Comparison of ENCODE assay signal across 8 cellular contexts in the genomic region with DNA sequence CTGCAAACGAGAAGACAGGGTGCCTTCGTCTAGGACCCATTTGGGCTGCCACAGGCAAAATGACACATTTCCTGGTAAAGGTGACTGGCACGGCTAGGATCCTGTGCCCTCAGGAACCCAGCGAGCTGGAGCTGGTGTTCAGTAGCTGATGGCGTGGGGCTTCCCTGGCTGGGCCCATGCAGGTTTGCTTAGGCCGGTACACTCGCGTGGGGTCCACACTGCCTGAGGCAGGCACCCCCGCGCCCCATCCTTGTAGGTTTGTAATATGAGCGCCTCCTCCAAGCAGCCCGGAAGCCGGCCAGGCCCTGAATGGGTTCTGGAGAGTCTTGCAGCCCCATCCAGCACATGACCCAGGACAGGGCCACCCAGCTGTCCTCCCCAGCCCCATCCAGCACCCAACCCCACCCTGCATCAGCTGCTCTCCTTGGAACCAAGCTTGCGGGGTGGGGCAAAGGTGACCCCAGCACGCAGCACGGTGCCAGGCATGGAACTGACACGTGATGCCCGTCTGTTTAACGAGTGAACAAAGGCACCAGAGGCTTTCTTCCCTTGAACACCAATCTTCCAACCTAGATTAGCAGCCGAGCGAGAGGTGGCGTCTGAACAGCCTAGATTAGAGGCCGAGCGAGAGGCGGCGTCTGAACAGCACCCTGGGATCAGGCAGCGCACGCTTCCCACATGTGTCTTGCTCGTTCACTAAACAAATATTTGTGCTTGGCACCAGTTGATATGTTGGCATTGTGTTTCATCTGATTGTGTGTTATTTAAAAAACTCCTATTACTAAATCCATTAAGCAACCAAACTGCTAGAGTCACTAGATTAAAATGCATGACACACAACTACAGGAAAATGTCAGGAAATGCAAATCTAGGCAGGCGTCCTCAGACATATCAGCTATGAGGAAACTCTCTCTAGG.
A peak's percentile ranks its signal among the peaks of the same experiment; 100 is the strongest.
DNase-seq lines count a peak whose midpoint lies in the region; ATAC-seq and TF ChIP-seq lines count a peak whose summit lies in the region.

No MANE protein-coding gene starts in this region.

- H3K9me3 ChIP-seq in SK-N-SH (no peaks in the 10 kb centered on the region), Peyer's patch (no peaks in the 10 kb centered on the region), stomach (no peaks in the 10 kb centered on the region)

- no peak for TF ChIP-seq RAD21 in SK-N-SH (IDR thresholded peaks at IDR 0.05; ENCODE audit: low read length)

- H2AFZ ChIP-seq in SK-N-SH (ENCODE audit: low read depth): no peak overlapping the region

- TF ChIP-seq CTCF in SK-N-SH (IDR thresholded peaks at IDR 0.05) (no peak), Peyer's patch (IDR thresholded peaks at IDR 0.05) (no peak), stomach (IDR thresholded peaks at IDR 0.05) (no peak)

- intact Hi-C loops in left ventricle myocardium superior (cut with micrococcal nuclease): no loop called here
- intact Hi-C loops in stomach (cut with DNase I; ENCODE audit: low total_unique reads): no loop called here

- CTCF ChIA-PET in SK-N-SH (lab: Yijun Ruan, JAX): no interaction called here

- ATAC-seq in SK-N-SH treated with all-trans-retinoic acid at 6 μM for 48 hours (no peak), left ventricle myocardium superior (peak; percentile 50), GM18498 (IDR thresholded peaks at IDR 0.05; ENCODE audit: unreplicated experiment) (no peak)

- 62% methylated on average over 18 of the region's 30 CpGs for WGBS in SK-N-SH (ENCODE audit: low lambda C conversion rate)
- WGBS in stomach, 5 donors: 28 to 58% (median 43%) methylated on average over 17 to 30 of the region's 30 CpGs

- TF ChIP-seq POLR2A in Peyer's patch (IDR thresholded peaks at IDR 0.05) (no peak), stomach (IDR thresholded peaks at IDR 0.05) (no peak)

- H3K4me3 ChIP-seq in SK-N-SH (ENCODE audit: low read depth in 2 of 2, low read length in 1 of 2) (no peak overlapping the region), Peyer's patch (no peak overlapping the region), stomach (no peak overlapping the region)

- no peaks in the 10 kb centered on the region for H3F3A ChIP-seq in SK-N-SH (replicated peaks; ENCODE audit: insufficient read depth)

- H3K27me3 ChIP-seq in SK-N-SH (ENCODE audit: insufficient read depth) (no peaks in the 10 kb centered on the region), Peyer's patch (no peaks in the 10 kb centered on the region), stomach (no peaks in the 10 kb centered on the region)

- no peaks in the 10 kb centered on the region for H3K9me2 ChIP-seq in SK-N-SH

- TF ChIP-seq EP300 in SK-N-SH (IDR thresholded peaks at IDR 0.05; ENCODE audit: borderline replicate concordance in 1 of 2, low read depth in 1 of 2, low read length in 1 of 2) (no peak), stomach (IDR thresholded peaks at IDR 0.05) (no peak)

- no peak overlapping the region for H3K9ac ChIP-seq in SK-N-SH

- no peaks in the 10 kb centered on the region for H4K20me1 ChIP-seq in SK-N-SH (ENCODE audit: insufficient read depth)

- H3K79me2 ChIP-seq in SK-N-SH (ENCODE audit: insufficient read depth): no peaks in the 10 kb centered on the region

- POLR2A ChIA-PET in SK-N-SH (lab: Yijun Ruan, JAX): no interaction called here

- no peak overlapping the region for H3K4me2 ChIP-seq in SK-N-SH

- H3K27ac ChIP-seq in SK-N-SH (ENCODE audit: low read depth in 2 of 2, low read length in 1 of 2): no peak overlapping the region
- H3K27ac ChIP-seq in Peyer's patch: peak overlapping the region in 1 of 4 donors; percentile 59
- peak overlapping the region; percentile 82 to 90 (median 87) for H3K27ac ChIP-seq in stomach

- H3K4me1 ChIP-seq in SK-N-SH (ENCODE audit: control insufficient read depth in 1 of 2, insufficient read depth in 2 of 2, low read depth in 1 of 2, low read length in 1 of 2): peaks cover 0 to 10% of the 10 kb centered on the region in 2 experiments; a peak in 1 of 4 replicates
- H3K4me1 ChIP-seq in Peyer's patch: no peaks in the 10 kb centered on the region
- peaks cover 16 to 33% (median 21%) of the 10 kb centered on the region in 4 donors for H3K4me1 ChIP-seq in stomach

- no peaks in the 10 kb centered on the region for H3K36me3 ChIP-seq in SK-N-SH (replicated peaks in 1 of 2; ENCODE audit: control insufficient read depth in 1 of 2, insufficient read depth in 2 of 2, low read length in 1 of 2)
- H3K36me3 ChIP-seq in Peyer's patch: no peaks in the 10 kb centered on the region
- no peaks in the 10 kb centered on the region for H3K36me3 ChIP-seq in stomach

- DNase-seq in SK-N-SH (peak; percentile 29), Peyer's patch (peak in 2 of 3 donors; percentile 63 to 72), left ventricle myocardium superior (no peak), stomach (peak; percentile 93), cerebellar cortex (ENCODE audit: low spot score) (no peak), CD1c-positive myeloid dendritic cell (ENCODE audit: extremely low spot score) (no peak)

TF ChIP-seq in SK-N-SH, 30 proteins besides CTCF, POLR2A, EP300 and RAD21:
- TF ChIP-seq GATA2 (CRISPR knock-in tag; IDR thresholded peaks at IDR 0.05) (no peak), ZBTB33 (IDR thresholded peaks at IDR 0.05; ENCODE audit: borderline replicate concordance, low read depth) (no peak), RXRA (IDR thresholded peaks at IDR 0.05; ENCODE audit: borderline replicate concordance, low read depth) (no peak), NFIC (IDR thresholded peaks at IDR 0.05; ENCODE audit: borderline replicate concordance) (no peak), TAF1 (IDR thresholded peaks at IDR 0.05; ENCODE audit: borderline replicate concordance, low read depth, low read length) (no peak), ELF1 (IDR thresholded peaks at IDR 0.05) (no peak), YY1 (IDR thresholded peaks at IDR 0.05; ENCODE audit: low read depth) (no peak)
- TF ChIP-seq, protein P1, sequence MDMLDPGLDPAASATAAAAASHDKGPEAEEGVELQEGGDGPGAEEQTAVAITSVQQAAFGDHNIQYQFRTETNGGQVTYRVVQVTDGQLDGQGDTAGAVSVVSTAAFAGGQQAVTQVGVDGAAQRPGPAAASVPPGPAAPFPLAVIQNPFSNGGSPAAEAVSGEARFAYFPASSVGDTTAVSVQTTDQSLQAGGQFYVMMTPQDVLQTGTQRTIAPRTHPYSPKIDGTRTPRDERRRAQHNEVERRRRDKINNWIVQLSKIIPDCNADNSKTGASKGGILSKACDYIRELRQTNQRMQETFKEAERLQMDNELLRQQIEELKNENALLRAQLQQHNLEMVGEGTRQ (IDR thresholded peaks at IDR 0.05; ENCODE audit: borderline replicate concordance, low read depth, low read length): no peak

TF ChIP-seq in SK-N-SH treated with all-trans-retinoic acid at 6 μM for 48 hours, 23 proteins besides CTCF, POLR2A, EP300 and RAD21:
- TF ChIP-seq ZNF8 (CRISPR knock-in tag; IDR thresholded peaks at IDR 0.05) (no peak), ZNF565 (CRISPR knock-in tag; conservative IDR thresholded peaks at IDR 0.05; ENCODE audit: low read depth) (no peak), BACH2 (CRISPR knock-in tag; IDR thresholded peaks at IDR 0.05; ENCODE audit: borderline replicate concordance) (no peak), TCF4 (CRISPR knock-in tag; IDR thresholded peaks at IDR 0.05; ENCODE audit: borderline replicate concordance) (no peak), ZNF70 (CRISPR knock-in tag; IDR thresholded peaks at IDR 0.05) (no peak), ZC3H10 (CRISPR knock-in tag; IDR thresholded peaks at IDR 0.05) (no peak), OSR1 (CRISPR knock-in tag; IDR thresholded peaks at IDR 0.05) (no peak), CREB5 (CRISPR knock-in tag; IDR thresholded peaks at IDR 0.05; ENCODE audit: low read depth) (no peak), TOX (CRISPR knock-in tag; IDR thresholded peaks at IDR 0.05; ENCODE audit: borderline replicate concordance) (no peak), GLIS3 (CRISPR knock-in tag; IDR thresholded peaks at IDR 0.05) (no peak)

Comparison
In these comparisons a context has a peak if more than half of its experiments do, and no peak if none do; other contexts are left out.
1. DNase-seq: peak in SK-N-SH (single experiment), Peyer's patch (2 of 3) and stomach (single experiment); none in left ventricle myocardium superior (single experiment), cerebellar cortex (single experiment) and CD1c-positive myeloid dendritic cell (single experiment).
2. H3K27ac ChIP-seq: peak in stomach (5 of 5); none in SK-N-SH (0 of 2).